11 cellular contexts compared by ENCODE assay signal in the genomic region with DNA sequence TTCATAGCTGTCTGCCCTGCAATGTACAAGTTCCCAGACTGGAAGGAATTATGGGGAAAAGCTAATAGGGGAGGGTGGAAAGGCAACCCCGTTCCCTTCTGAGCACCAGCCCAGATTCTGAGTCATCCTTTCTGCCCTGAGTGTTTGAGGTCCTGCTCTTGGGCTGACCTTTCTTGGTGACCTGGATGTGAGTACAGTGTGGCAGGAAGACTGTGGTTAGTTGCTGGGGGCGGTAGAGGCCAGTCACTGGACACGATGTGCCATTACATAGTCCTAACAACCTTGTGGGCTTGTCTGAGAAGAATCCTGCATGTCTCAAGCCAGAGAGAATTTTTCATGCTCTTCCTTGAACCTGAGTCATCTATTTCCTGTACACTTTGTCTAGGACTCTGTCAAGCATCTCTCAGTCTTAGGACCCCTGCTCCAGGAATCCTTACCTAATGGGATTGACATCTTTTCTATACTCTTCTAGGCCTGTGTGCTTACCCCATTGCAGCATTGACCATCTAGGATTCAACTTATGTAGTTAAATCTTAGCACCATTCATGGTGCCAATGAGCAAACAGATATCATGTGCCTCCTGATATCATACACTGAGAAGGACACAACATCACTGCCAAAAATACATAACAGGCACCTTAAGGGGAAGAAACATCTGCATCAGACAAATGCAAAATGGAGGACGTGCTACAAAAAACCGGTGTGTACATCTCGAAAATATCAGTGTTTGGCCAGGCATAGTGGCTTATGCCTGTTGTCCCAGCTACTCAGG. TPM values are rescaled to one million over a fixed set of nuclear protein-coding genes. Genes with fewer than 3 reads are reported as not detected.
DNase-seq lines count a peak whose midpoint lies in the region; ATAC-seq, FAIRE-seq and TF ChIP-seq lines count a peak whose summit lies in the region.
"Had no signal": no experiment of that assay in that cellular context is flagged by ENCODE, and none has a peak within 500 bp of the region (broad histone marks: within the 10 kb centered on the region; RNA-seq: fewer than 3 reads in every experiment).

No MANE protein-coding gene starts in this region.

- peaks cover 46% of the 10 kb centered on the region for H3K4me1 Mint-ChIP-seq in osteocyte (ENCODE audit: unreplicated experiment)

- TF ChIP-seq CTCF in epithelial cell of esophagus (IDR thresholded peaks at IDR 0.05; ENCODE audit: insufficient read depth, low read depth, low read length, missing control alignments) = no peak
- no peak for TF ChIP-seq CTCF in osteocyte (IDR thresholded peaks at IDR 0.05)

- H3K27me3 Mint-ChIP-seq in osteocyte (ENCODE audit: unreplicated experiment) = no peaks in the 10 kb centered on the region

- DNase-seq in EH (ENCODE audit: low read depth) (peak; percentile 99), RCC 7860 (ENCODE audit: low spot score) (peak; percentile 100), epithelial cell of esophagus (ENCODE audit: low read depth) (peak; percentile 78), osteocyte (ENCODE audit: extremely low spot score, unreplicated experiment) (no peak), globus pallidus (ENCODE audit: low spot score) (no peak), NCI-H2196 (lab: John Stamatoyannopoulos, UW; ENCODE audit: unreplicated experiment) (no peak)
- DNase-seq in effector CD4-positive, alpha-beta T cell = no peak
- DNase-seq: activated B cell treated with CpG ODN at 0.5 μM for 24 hours; effector memory CD4-positive, alpha-beta T cell had no signal

- H3K36me3 Mint-ChIP-seq in osteocyte (ENCODE audit: unreplicated experiment) = no peaks in the 10 kb centered on the region

- H3K4me3 Mint-ChIP-seq in osteocyte (ENCODE audit: unreplicated experiment) = no peak overlapping the region
- H3K4me3 Mint-ChIP-seq: activated B cell treated with CpG ODN at 0.5 μM for 24 hours had no signal

- ATAC-seq in HG03095 (IDR thresholded peaks at IDR 0.05; ENCODE audit: unreplicated experiment) = no peak

- no peak overlapping the region for H3K4me3 ChIP-seq in epithelial cell of esophagus (ENCODE audit: low read length)

- peak; percentile 99 for FAIRE-seq in RCC 7860 (lab: Jason Lieb, UNC)
- FAIRE-seq: GM18507 had no signal

- peak overlapping the region; percentile 83 for H3K27ac Mint-ChIP-seq in osteocyte (ENCODE audit: unreplicated experiment)
- H3K27ac Mint-ChIP-seq: activated B cell treated with CpG ODN at 0.5 μM for 24 hours had no signal

- H3K9me3 Mint-ChIP-seq in osteocyte (ENCODE audit: unreplicated experiment) = peaks cover 4% of the 10 kb centered on the region

RNA-seq across cellular contexts. Expression of a gene that starts 8.1 kb away (rescaled TPM):
- total RNA-seq in osteocyte = 6.5 and 8.6 TPM in 2 replicates
- total RNA-seq: activated B cell treated with CpG ODN at 0.5 μM for 24 hours had no signal

RNA-seq across cellular contexts. Expression of a gene that starts 12.8 kb away (rescaled TPM):
- 0.30 TPM in 1 of 2 replicates, not detected in the other for total RNA-seq in osteocyte

RNA-seq across cellular contexts. Expression of a gene that starts 34.3 kb away (rescaled TPM):
- 126 and 130 TPM in 2 replicates for total RNA-seq in osteocyte

RNA-seq across cellular contexts. Expression of a gene that starts 34.5 kb away (rescaled TPM):
- total RNA-seq in osteocyte = 1,524 and 1,597 TPM in 2 replicates

RNA-seq across cellular contexts. Expression of a gene that starts 34.6 kb away (rescaled TPM):
- 29.8 and 35.4 TPM in 2 replicates for total RNA-seq in osteocyte

Comparison
In these comparisons a context has a peak if more than half of its experiments do, and no peak if none do; other contexts are left out.
1. DNase-seq: peak in EH (single experiment), RCC 7860 (single experiment) and epithelial cell of esophagus (single experiment); none in osteocyte (single experiment), globus pallidus (single experiment), effector CD4-positive, alpha-beta T cell (single experiment) and NCI-H2196 (single experiment).